ENCODE assay signal across 27 cellular contexts in the genomic region with DNA sequence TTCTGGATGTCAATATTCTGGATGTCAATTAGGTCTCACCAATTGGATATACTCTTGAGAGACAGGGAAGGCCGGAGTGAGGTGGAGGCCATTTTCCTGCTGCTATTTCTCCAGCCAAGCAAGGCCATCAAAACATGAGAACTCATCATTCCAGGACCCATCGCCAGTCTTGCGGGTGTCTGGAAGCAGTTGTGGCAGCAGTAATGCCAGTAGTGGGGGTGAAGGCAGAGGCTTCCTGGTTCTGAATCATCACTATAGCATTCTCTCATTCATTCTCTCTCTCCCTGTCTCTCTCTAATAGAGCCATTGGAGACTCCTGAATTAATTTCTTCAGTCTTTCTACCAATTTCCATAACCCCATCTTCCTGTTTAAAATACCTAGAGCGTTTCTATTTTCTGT.
DNase-seq lines count a peak whose midpoint lies in the region; ATAC-seq, FAIRE-seq and TF ChIP-seq lines count a peak whose summit lies in the region.
"Had no signal": no experiment of that assay in that cellular context is flagged by ENCODE, and none has a peak within 500 bp of the region (broad histone marks: within the 10 kb centered on the region; RNA-seq: fewer than 3 reads in every experiment).

No MANE protein-coding gene starts in this region.

- H3K4me3 Mint-ChIP-seq in CD8-positive, alpha-beta T cell: no peak overlapping the region
- no peak overlapping the region for H3K4me3 Mint-ChIP-seq in nephron progenitor cell
- H3K4me3 Mint-ChIP-seq: activated CD4-positive, alpha-beta memory T cell treated with anti-CD3 and anti-CD28 coated beads, Interleukin-2, amount 10 ng/mL, durations not matched to agents 7 days and 5 days; memory B cell; naive thymus-derived CD8-positive, alpha-beta T cell had no signal

- H3K36me3 Mint-ChIP-seq in CD8-positive, alpha-beta T cell: no peaks in the 10 kb centered on the region
- peaks cover 11% of the 10 kb centered on the region for H3K36me3 Mint-ChIP-seq in nephron progenitor cell (ENCODE audit: low read depth)
- H3K36me3 Mint-ChIP-seq: memory B cell; naive thymus-derived CD8-positive, alpha-beta T cell had no signal

- intact Hi-C loops in CD8-positive, alpha-beta T cell (cut with DNase I, micrococcal nuclease): no loop called here

- no peaks in the 10 kb centered on the region for H3K4me1 Mint-ChIP-seq in CD8-positive, alpha-beta T cell (ENCODE audit: low read depth)
- H3K4me1 Mint-ChIP-seq in nephron progenitor cell: no peaks in the 10 kb centered on the region
- H3K4me1 Mint-ChIP-seq: activated CD4-positive, alpha-beta memory T cell treated with anti-CD3 and anti-CD28 coated beads, Interleukin-2, amount 10 ng/mL, durations not matched to agents 7 days and 5 days; memory B cell had no signal

- H3K36me3 ChIP-seq in bronchial epithelial cell (ENCODE audit: control insufficient read depth, insufficient read depth, low read length): no peaks in the 10 kb centered on the region
- H3K36me3 ChIP-seq in CD8-positive, alpha-beta T cell (ENCODE audit: insufficient read depth, low read length): no peaks in the 10 kb centered on the region
- H3K36me3 ChIP-seq: BLaER1 treated with 17β-estradiol and CSF1 and Interleukin-3, amounts not matched to agents 10 nM and 100 nM; HAP-1; stomach; tibial nerve had no signal

- no peak for FAIRE-seq in bronchial epithelial cell (lab: Jason Lieb, UNC)
- FAIRE-seq: GM18507 had no signal

- no peak for ATAC-seq in GM18868 (IDR thresholded peaks at IDR 0.05; ENCODE audit: unreplicated experiment)
- no peak for ATAC-seq in CD8-positive, alpha-beta T cell
- ATAC-seq: naive thymus-derived CD8-positive, alpha-beta T cell had no signal

- POLR2A ChIA-PET in CD8-positive, alpha-beta T cell (lab: Charles Lee): no interaction called here

- no peaks in the 10 kb centered on the region for H3K9me3 ChIP-seq in CD8-positive, alpha-beta T cell (ENCODE audit: low read length)
- H3K9me3 ChIP-seq: HAP-1 had no signal

- no peak overlapping the region for H3K4me3 ChIP-seq in bronchial epithelial cell (ENCODE audit: low read depth, low read length)
- no peak overlapping the region for H3K4me3 ChIP-seq in CD8-positive, alpha-beta T cell (ENCODE audit: low read depth, low read length)
- H3K4me3 ChIP-seq: BLaER1 treated with 17β-estradiol and CSF1 and Interleukin-3, amounts not matched to agents 10 nM and 100 nM; HAP-1; stomach; tibial nerve had no signal

- TF ChIP-seq CTCF in bronchial epithelial cell (IDR thresholded peaks at IDR 0.05; ENCODE audit: insufficient read depth, low read length, severe bottlenecking) (no peak), nephron progenitor cell (IDR thresholded peaks at IDR 0.05) (no peak)
- TF ChIP-seq CTCF in CD8-positive, alpha-beta T cell (IDR thresholded peaks at IDR 0.05): no peak

- H3K27ac Mint-ChIP-seq in CD8-positive, alpha-beta T cell: no peak overlapping the region
- H3K27ac Mint-ChIP-seq in nephron progenitor cell: no peak overlapping the region
- H3K27ac Mint-ChIP-seq: activated CD4-positive, alpha-beta memory T cell treated with anti-CD3 and anti-CD28 coated beads, Interleukin-2, amount 10 ng/mL, durations not matched to agents 7 days and 5 days; memory B cell; naive thymus-derived CD8-positive, alpha-beta T cell had no signal

- peak; percentile 63 for DNase-seq in Daoy (ENCODE audit: low read depth)
- peak; percentile 82 for DNase-seq in M059J (ENCODE audit: low read depth)
- DNase-seq in bronchial epithelial cell (ENCODE audit: low read depth): peak; percentile 40
- DNase-seq in kidney tubule cell (ENCODE audit: low spot score): peak; percentile 90
- DNase-seq in CD8-positive, alpha-beta T cell: no peak
- no peak for DNase-seq in nephron progenitor cell
- DNase-seq in activated CD8-positive, alpha-beta memory T cell treated with anti-CD3 and anti-CD28 coated beads, Interleukin-2, amount 50 U/mL, for 48 hours: no peak
- DNase-seq: activated CD4-positive, alpha-beta memory T cell treated with anti-CD3 and anti-CD28 coated beads, Interleukin-2, amount 10 ng/mL, durations not matched to agents 7 days and 5 days; activated gamma-delta T cell treated with Interleukin-2 at 50 U/mL for 16 hours; activated T-cell treated with anti-CD3 and anti-CD28 coated beads for 4 hours; Calu3; dermis blood vessel endothelial cell; KG1; MV-4-11; naive thymus-derived CD8-positive, alpha-beta T cell; NCI-H1694; NCI-H2171; NCI-H526; stomach; T1000 had no signal

- H3K4me1 ChIP-seq in CD8-positive, alpha-beta T cell (ENCODE audit: insufficient read depth, low read length): no peaks in the 10 kb centered on the region
- H3K4me1 ChIP-seq: HAP-1, stomach, tibial nerve had no signal

- CTCF ChIA-PET in CD8-positive, alpha-beta T cell (lab: Charles Lee): no interaction called here

- no peaks in the 10 kb centered on the region for H3K27me3 Mint-ChIP-seq in CD8-positive, alpha-beta T cell (ENCODE audit: low read depth)
- H3K27me3 Mint-ChIP-seq in nephron progenitor cell (ENCODE audit: low read depth, poor library complexity): no peaks in the 10 kb centered on the region
- H3K27me3 Mint-ChIP-seq: activated CD4-positive, alpha-beta memory T cell treated with anti-CD3 and anti-CD28 coated beads, Interleukin-2, amount 10 ng/mL, durations not matched to agents 7 days and 5 days; memory B cell had no signal

- H3K27ac ChIP-seq in CD8-positive, alpha-beta T cell (ENCODE audit: low read depth, low read length): no peak overlapping the region
- H3K27ac ChIP-seq: epithelial cell of prostate, stomach, tibial nerve had no signal

- H3K9me3 Mint-ChIP-seq in CD8-positive, alpha-beta T cell: peaks cover 5% of the 10 kb centered on the region
- H3K9me3 Mint-ChIP-seq in nephron progenitor cell: peaks cover 22% of the 10 kb centered on the region
- H3K9me3 Mint-ChIP-seq: activated CD4-positive, alpha-beta memory T cell treated with anti-CD3 and anti-CD28 coated beads, Interleukin-2, amount 10 ng/mL, durations not matched to agents 7 days and 5 days had no signal

- H3K27me3 ChIP-seq in bronchial epithelial cell (ENCODE audit: control insufficient read depth, insufficient read depth, low read length): no peaks in the 10 kb centered on the region
- H3K27me3 ChIP-seq in CD8-positive, alpha-beta T cell (ENCODE audit: insufficient read depth, low read length): no peaks in the 10 kb centered on the region
- H3K27me3 ChIP-seq: BLaER1 treated with 17β-estradiol and CSF1 and Interleukin-3, amounts not matched to agents 10 nM and 100 nM; stomach; tibial nerve had no signal

Comparison
In these comparisons a context has a peak if more than half of its experiments do, and no peak if none do; other contexts are left out.
1. DNase-seq: peak in Daoy (single experiment), M059J (single experiment), bronchial epithelial cell (single experiment) and kidney tubule cell (single experiment); none in CD8-positive, alpha-beta T cell (0 of 7), nephron progenitor cell (single experiment) and activated CD8-positive, alpha-beta memory T cell treated with anti-CD3 and anti-CD28 coated beads, Interleukin-2, amount 50 U/mL, for 48 hours (single experiment).